ENCODE assay signal across 11 cellular contexts in the genomic region with DNA sequence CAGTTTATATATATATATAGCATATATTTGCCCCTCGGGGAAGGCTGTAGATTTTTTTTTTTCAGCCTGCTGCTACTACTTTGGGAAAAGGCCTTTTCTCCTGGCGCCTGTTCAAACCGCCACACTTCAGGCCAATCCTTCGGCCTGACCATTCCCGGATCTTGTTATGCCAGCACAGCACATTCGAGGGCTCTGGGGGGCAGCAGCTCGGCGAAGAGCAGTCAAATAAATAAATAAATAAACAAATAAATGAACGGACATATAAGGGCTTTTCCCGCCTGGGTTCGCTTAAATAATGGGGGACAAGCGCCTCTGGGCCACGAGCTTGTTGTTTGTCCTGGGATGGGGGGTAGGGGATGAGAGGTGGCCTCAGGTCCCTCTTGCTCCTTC. TPM values are rescaled to one million over a fixed set of nuclear protein-coding genes. Genes with fewer than 3 reads are reported as not detected.
DNase-seq lines count a peak whose midpoint lies in the region; ATAC-seq, FAIRE-seq and TF ChIP-seq lines count a peak whose summit lies in the region.
"Had no signal": no experiment of that assay in that cellular context is flagged by ENCODE, and none has a peak within 500 bp of the region (broad histone marks: within the 10 kb centered on the region; RNA-seq: fewer than 3 reads in every experiment).

No MANE protein-coding gene starts in this region.

- H3K36me3 ChIP-seq in heart right ventricle (no peaks in the 10 kb centered on the region), adipocyte (ENCODE audit: control insufficient read depth, insufficient read depth, low read length, severe bottlenecking) (no peaks in the 10 kb centered on the region), lower lobe of right lung (no peaks in the 10 kb centered on the region), vagina (no peaks in the 10 kb centered on the region)

- intact Hi-C loops in heart right ventricle (cut with DNase I) (loop anchor here (1.0 to 5.0 kb wide), 15 partner anchors 127 to 672 kb away; partner anchors contain the start of gene MTX2 (in 1 of the 10)), left cardiac atrium (cut with DNase I) (loop anchor here (2.0 to 5.0 kb wide), 4 partner anchors 315 to 497 kb away; no protein-coding TSS in a partner anchor), lower lobe of right lung (cut with DNase I) (loop anchor here (10.0 kb wide), 1 partner anchor 315 kb away; no protein-coding TSS in a partner anchor), vagina (cut with DNase I) (loop anchor here (2.0 to 5.0 kb wide), 2 partner anchors 317 to 415 kb away; no protein-coding TSS in a partner anchor)

- FAIRE-seq in H54 (lab: Jason Lieb, UNC): no peak
- FAIRE-seq: D721Med had no signal

- TF ChIP-seq CTCF in heart right ventricle (IDR thresholded peaks at IDR 0.05): no peak
- TF ChIP-seq CTCF in lower lobe of right lung (IDR thresholded peaks at IDR 0.05): no peak
- no peak for TF ChIP-seq CTCF in vagina (IDR thresholded peaks at IDR 0.05)

- H3K27me3 ChIP-seq in heart right ventricle: peaks cover 22 to 100% (median 98%) of the 10 kb centered on the region in 7 donors
- H3K27me3 ChIP-seq in adipocyte (replicated peaks; ENCODE audit: control insufficient read depth, insufficient read depth, low read length): no peaks in the 10 kb centered on the region
- H3K27me3 ChIP-seq in lower lobe of right lung (ENCODE audit: low read depth): peaks cover 99% of the 10 kb centered on the region
- no peaks in the 10 kb centered on the region for H3K27me3 ChIP-seq in vagina

- peaks cover 0 to 24% (median 18%) of the 10 kb centered on the region in 9 donors for H3K4me1 ChIP-seq in heart right ventricle
- peaks cover 43% of the 10 kb centered on the region for H3K4me1 ChIP-seq in adipocyte (ENCODE audit: control insufficient read depth, insufficient read depth, low read length)
- peaks cover 25% of the 10 kb centered on the region for H3K4me1 ChIP-seq in lower lobe of right lung
- peaks cover 18% of the 10 kb centered on the region for H3K4me1 ChIP-seq in vagina

- no peak for TF ChIP-seq POLR2A in vagina (IDR thresholded peaks at IDR 0.05)
- TF ChIP-seq POLR2A in H54 (IDR thresholded peaks at IDR 0.05; ENCODE audit: low read depth, low read length): no peak

- ATAC-seq in heart right ventricle (peak in 1 of 8 donors; percentile 6), left cardiac atrium (no peak), lower lobe of right lung (no peak)

- no peaks in the 10 kb centered on the region for H3K9me3 ChIP-seq in heart right ventricle
- H3K9me3 ChIP-seq in adipocyte (ENCODE audit: control insufficient read depth, low read length): no peaks in the 10 kb centered on the region
- no peaks in the 10 kb centered on the region for H3K9me3 ChIP-seq in lower lobe of right lung
- H3K9me3 ChIP-seq in vagina: no peaks in the 10 kb centered on the region

- peak overlapping the region; percentile 79 for H3K9ac ChIP-seq in adipocyte (ENCODE audit: low read length)

- peak overlapping the region; percentile 11 to 65 (median 46) for H3K4me3 ChIP-seq in heart right ventricle
- peak overlapping the region; percentile 83 for H3K4me3 ChIP-seq in adipocyte (ENCODE audit: low read length)
- H3K4me3 ChIP-seq in lower lobe of right lung: peak overlapping the region; percentile 53
- peak overlapping the region; percentile 42 to 44 for H3K4me3 ChIP-seq in vagina

- peak overlapping the region in 2 of 10 donors; percentile 56 to 57 for H3K27ac ChIP-seq in heart right ventricle
- H3K27ac ChIP-seq in lower lobe of right lung: no peak overlapping the region
- H3K27ac ChIP-seq in vagina: peak overlapping the region; percentile 57

- DNase-seq in heart right ventricle (no peak), left cardiac atrium (no peak), adipocyte (ENCODE audit: low read depth) (no peak), lower lobe of right lung (no peak), vagina (ENCODE audit: extremely low spot score in 2 of 2) (no peak), COLO668 (lab: John Stamatoyannopoulos, UW; ENCODE audit: unreplicated experiment) (no peak), H54 (ENCODE audit: insufficient read length, low spot score) (no peak)
- no peak for DNase-seq in activated naive CD4-positive, alpha-beta T cell (lab: John Stamatoyannopoulos, UW)

- WGBS in heart right ventricle, 2 donors: 15 to 19% methylated on average over 13 of the region's 13 CpGs

RNA-seq across cellular contexts. Expression of gene HOXD8, which starts 10.6 kb away (rescaled TPM):
- 1 to 10 TPM in 1 of 10 donors, under 1 TPM in 7, not detected in 2; 0.26 to 1.5 (median 0.42) TPM for total RNA-seq in heart right ventricle
- under 1 TPM; 0.35 to 0.59 TPM for polyA plus RNA-seq in heart right ventricle
- total RNA-seq in left cardiac atrium: 1 to 10 TPM; 1.2 to 1.3 TPM
- total RNA-seq in lower lobe of right lung: 2.3 TPM
- total RNA-seq in vagina: 10.3 TPM
- total RNA-seq: activated naive CD4-positive, alpha-beta T cell treated with anti-CD3 and anti-CD28 coated beads for 36 hours had no signal

RNA-seq across cellular contexts. Expression of gene HOXD4, which starts 11.2 kb away (rescaled TPM):
- under 1 TPM in 8 of 10 donors, not detected in 2; 0.21 to 0.69 (median 0.40) TPM for total RNA-seq in heart right ventricle
- 1 to 10 TPM in 1 of 2 donors, under 1 TPM in 1; 0.13 to 1.6 TPM for polyA plus RNA-seq in heart right ventricle
- under 1 TPM; 0.29 to 0.53 TPM for total RNA-seq in left cardiac atrium
- total RNA-seq in lower lobe of right lung: 0.97 TPM
- 4.9 TPM for total RNA-seq in vagina
- total RNA-seq: activated naive CD4-positive, alpha-beta T cell treated with anti-CD3 and anti-CD28 coated beads for 36 hours had no signal

RNA-seq across cellular contexts. Expression of gene HOXD3, which starts 17.0 kb away (rescaled TPM):
- total RNA-seq in heart right ventricle (1 to 10 TPM in 1 of 10 donors, under 1 TPM in 4, not detected in 5; 0.17 to 1.1 (median 0.28) TPM), left cardiac atrium (1 to 10 TPM in 1 of 2 donors, under 1 TPM in 1; 0.73 to 1.1 TPM), lower lobe of right lung (0.47 TPM), vagina (11.8 TPM)
- polyA plus RNA-seq in heart right ventricle: under 1 TPM; 0.10 to 0.15 TPM
- total RNA-seq: activated naive CD4-positive, alpha-beta T cell treated with anti-CD3 and anti-CD28 coated beads for 36 hours had no signal

RNA-seq across cellular contexts. Expression of gene HOXD9, which starts 17.6 kb away (rescaled TPM):
- total RNA-seq in heart right ventricle (under 1 TPM in 2 of 10 donors, not detected in 8; 0.15 to 0.29 TPM), left cardiac atrium (under 1 TPM; 0.13 to 0.27 TPM), lower lobe of right lung (0.86 TPM), vagina (12.5 TPM)
- polyA plus RNA-seq in heart right ventricle: under 1 TPM; 0.16 to 0.29 TPM
- total RNA-seq: activated naive CD4-positive, alpha-beta T cell treated with anti-CD3 and anti-CD28 coated beads for 36 hours had no signal

RNA-seq across cellular contexts. Expression of gene HOXD10, which starts 23.5 kb away (rescaled TPM):
- not detected for total RNA-seq in heart right ventricle
- polyA plus RNA-seq in heart right ventricle: not detected
- not detected for total RNA-seq in left cardiac atrium
- total RNA-seq in lower lobe of right lung: not detected
- 19.6 TPM for total RNA-seq in vagina
- total RNA-seq: activated naive CD4-positive, alpha-beta T cell treated with anti-CD3 and anti-CD28 coated beads for 36 hours; SK-MEL-5 had no signal
